Comparison of ENCODE assay signal across 10 cellular contexts in genomic region chr6:164039954-164040375, GRCh38.
A peak's percentile ranks its signal among the peaks of the same experiment; 100 is the strongest.
DNase-seq lines count a peak whose midpoint lies in the region; ATAC-seq and TF ChIP-seq lines count a peak whose summit lies in the region.
"Had no signal": no experiment of that assay in that cellular context is flagged by ENCODE, and none has a peak within 500 bp of the region (broad histone marks: within the 10 kb centered on the region; RNA-seq: fewer than 3 reads in every experiment).

No MANE protein-coding gene starts in this region.

- no peak overlapping the region for H3K27ac Mint-ChIP-seq in CD8-positive, alpha-beta T cell
- no peak overlapping the region for H3K27ac Mint-ChIP-seq in glutamatergic neuron (ENCODE audit: unreplicated experiment)

- intact Hi-C loops in CD8-positive, alpha-beta T cell (cut with DNase I, micrococcal nuclease) = no loop called here
- intact Hi-C loops in mammary epithelial cell (cut with micrococcal nuclease) = no loop called here
- intact Hi-C loops in ovary (cut with DNase I) = no loop called here

- dilution Hi-C loops in mammary epithelial cell (cut with HindIII; ENCODE audit: low sequenced_read_pairs) = no loop called here

- peak; percentile 84 for ATAC-seq in CD8-positive, alpha-beta T cell
- ATAC-seq in HG02884 (IDR thresholded peaks at IDR 0.05; ENCODE audit: unreplicated experiment) (no peak), GM19351 (IDR thresholded peaks at IDR 0.05; ENCODE audit: unreplicated experiment) (no peak)

- POLR2A ChIA-PET in CD8-positive, alpha-beta T cell (lab: Charles Lee) = no interaction called here

- no peak for TF ChIP-seq EP300 in ovary (IDR thresholded peaks at IDR 0.05)

- H3K27ac ChIP-seq in CD8-positive, alpha-beta T cell (ENCODE audit: low read depth, low read length) = no peak overlapping the region
- H3K27ac ChIP-seq in SJCRH30 (no peak overlapping the region), mammary epithelial cell (ENCODE audit: insufficient read depth, low read depth, low read length) (no peak overlapping the region), ovary (no peak overlapping the region)

- H3K27me3 ChIP-seq in CD8-positive, alpha-beta T cell (ENCODE audit: insufficient read depth, low read length) = no peaks in the 10 kb centered on the region
- H3K27me3 ChIP-seq in SJCRH30 (no peaks in the 10 kb centered on the region), mammary epithelial cell (ENCODE audit: insufficient read depth, low read length) (no peaks in the 10 kb centered on the region), ovary (no peaks in the 10 kb centered on the region)

- H3K36me3 Mint-ChIP-seq in CD8-positive, alpha-beta T cell = no peaks in the 10 kb centered on the region
- H3K36me3 Mint-ChIP-seq in glutamatergic neuron (ENCODE audit: unreplicated experiment) = peaks cover 5% of the 10 kb centered on the region

- H3K4me3 ChIP-seq in CD8-positive, alpha-beta T cell (ENCODE audit: low read depth, low read length) = peak overlapping the region; percentile 19
- peak overlapping the region; percentile 47 for H3K4me3 ChIP-seq in SJCRH30
- H3K4me3 ChIP-seq in mammary epithelial cell (replicated peaks in 1 of 3; ENCODE audit: insufficient read depth in 1 of 3, low read depth in 2 of 3, low read length in 3 of 3) = no peak overlapping the region
- H3K4me3 ChIP-seq in ovary = no peak overlapping the region

- H3K4me1 ChIP-seq in CD8-positive, alpha-beta T cell (ENCODE audit: insufficient read depth, low read length) = no peaks in the 10 kb centered on the region
- H3K4me1 ChIP-seq in SJCRH30 (no peaks in the 10 kb centered on the region), mammary epithelial cell (ENCODE audit: insufficient read depth, low read length) (no peaks in the 10 kb centered on the region), ovary (ENCODE audit: insufficient read depth) (no peaks in the 10 kb centered on the region)

- no peak for TF ChIP-seq POLR2A in ovary (IDR thresholded peaks at IDR 0.05)

- no peak overlapping the region for H3K9ac ChIP-seq in mammary epithelial cell (ENCODE audit: insufficient read depth, low read length)

- no peaks in the 10 kb centered on the region for H3K79me2 ChIP-seq in mammary epithelial cell (ENCODE audit: insufficient read depth, low read length)

- H3K9me3 ChIP-seq in CD8-positive, alpha-beta T cell (ENCODE audit: low read length) = no peaks in the 10 kb centered on the region
- H3K9me3 ChIP-seq in SJCRH30 (replicated peaks) (0 out of 2 replicates have a peak, but pooled peaks cover 3% of the 10 kb centered on the region), mammary epithelial cell (replicated peaks; ENCODE audit: insufficient read depth, low read length) (peaks cover 20% of the 10 kb centered on the region), ovary (no peaks in the 10 kb centered on the region)

- peak in 4 of 7 experiments; percentile 1 to 69 (median 64) for DNase-seq in CD8-positive, alpha-beta T cell
- DNase-seq in SJCRH30 (peak; percentile 59 to 71), mammary epithelial cell (peak; percentile 9), ovary (peak; percentile 14 to 79 (median 65)), HuH-7.5 (ENCODE audit: low spot score) (no peak), glutamatergic neuron (no peak)
- DNase-seq: DND-41, SW 1271 had no signal

- H3K27me3 Mint-ChIP-seq in CD8-positive, alpha-beta T cell (ENCODE audit: low read depth) = no peaks in the 10 kb centered on the region
- peaks cover 4% of the 10 kb centered on the region for H3K27me3 Mint-ChIP-seq in glutamatergic neuron (ENCODE audit: unreplicated experiment)

- WGBS in mammary epithelial cell (ENCODE audit: low coverage, missing lambda C conversion rate) = 75% methylated on average over 18 of the region's 19 CpGs
- WGBS in ovary, 3 donors = 77 to 95% (median 91%) methylated on average over 19 of the region's 19 CpGs

- no peaks in the 10 kb centered on the region for H3K9me3 Mint-ChIP-seq in CD8-positive, alpha-beta T cell
- H3K9me3 Mint-ChIP-seq in glutamatergic neuron (ENCODE audit: unreplicated experiment) = peaks cover 13% of the 10 kb centered on the region

- peak overlapping the region; percentile 50 for H3K4me3 Mint-ChIP-seq in CD8-positive, alpha-beta T cell
- no peak overlapping the region for H3K4me3 Mint-ChIP-seq in glutamatergic neuron (ENCODE audit: unreplicated experiment)

- CTCF ChIA-PET in CD8-positive, alpha-beta T cell (lab: Charles Lee) = no interaction called here
- CTCF ChIA-PET in mammary epithelial cell (lab: Charles Lee; ENCODE audit: low non-redundant PET) = no interaction called here

- no peaks in the 10 kb centered on the region for H3K4me1 Mint-ChIP-seq in CD8-positive, alpha-beta T cell (ENCODE audit: low read depth)
- H3K4me1 Mint-ChIP-seq in glutamatergic neuron (ENCODE audit: low read depth, unreplicated experiment) = peaks cover 7% of the 10 kb centered on the region

- H3K36me3 ChIP-seq in CD8-positive, alpha-beta T cell (ENCODE audit: insufficient read depth, low read length) = no peaks in the 10 kb centered on the region
- H3K36me3 ChIP-seq in SJCRH30 = no peaks in the 10 kb centered on the region
- no peaks in the 10 kb centered on the region for H3K36me3 ChIP-seq in mammary epithelial cell (ENCODE audit: insufficient read depth, low read length)
- H3K36me3 ChIP-seq in ovary = no peaks in the 10 kb centered on the region

- H2AFZ ChIP-seq in mammary epithelial cell (ENCODE audit: low read depth, low read length) = no peak overlapping the region

- BruUV-seq in mammary epithelial cell (replicated peaks; lab: Mats Ljungman, UMichigan) = no TSS peak

- no peaks in the 10 kb centered on the region for H4K20me1 ChIP-seq in mammary epithelial cell (ENCODE audit: insufficient read depth, low read length)

- no peak overlapping the region for H3K4me2 ChIP-seq in mammary epithelial cell (ENCODE audit: insufficient read depth, low read depth, low read length)

- no peak for TF ChIP-seq CTCF in CD8-positive, alpha-beta T cell (IDR thresholded peaks at IDR 0.05)
- TF ChIP-seq CTCF in mammary epithelial cell (conservative IDR thresholded peaks at IDR 0.05 in 1 of 2, IDR thresholded peaks at IDR 0.05 in 1 of 2; ENCODE audit: extremely low read depth in 1 of 2, insufficient read depth in 1 of 2, low read depth in 1 of 2, low read length in 2 of 2) (no peak), ovary (IDR thresholded peaks at IDR 0.05) (no peak), glutamatergic neuron (IDR thresholded peaks at IDR 0.05; ENCODE audit: partially characterized antibody, unreplicated experiment) (no peak)

- in situ Hi-C loops in mammary epithelial cell (cut with MboI; ENCODE audit: low sequenced_read_pairs in 2 of 2) = no loop called here

Comparison
In these comparisons a context has a peak if more than half of its experiments do, and no peak if none do; other contexts are left out.
1. DNase-seq: peak in CD8-positive, alpha-beta T cell (4 of 7), SJCRH30 (2 of 2), mammary epithelial cell (single experiment) and ovary (5 of 5); none in HuH-7.5 (single experiment) and glutamatergic neuron (single experiment).
2. H3K4me3 ChIP-seq: peak in CD8-positive, alpha-beta T cell (single experiment) and SJCRH30 (single experiment); none in mammary epithelial cell (0 of 3) and ovary (single experiment).